Comparison of ENCODE assay signal across 9 cellular contexts in genomic region chr11:48172818-48173609, GRCh38. TPM values are rescaled to one million over a fixed set of nuclear protein-coding genes. Genes with fewer than 3 reads are reported as not detected.
DNase-seq lines count a peak whose midpoint lies in the region; ATAC-seq, FAIRE-seq and TF ChIP-seq lines count a peak whose summit lies in the region.
"Had no signal": no experiment of that assay in that cellular context is flagged by ENCODE, and none has a peak within 500 bp of the region (broad histone marks: within the 10 kb centered on the region; RNA-seq: fewer than 3 reads in every experiment).

No MANE protein-coding gene starts in this region.

- no peak overlapping the region for H2BK5ac ChIP-seq in H1 (ENCODE audit: low read depth, low read length)

- H3K27ac Mint-ChIP-seq in activated CD8-positive, alpha-beta T cell treated with anti-CD3 and anti-CD28 coated beads, Interleukin-2, amount 10 ng/mL, durations not matched to agents 7 days and 5 days, result no peak overlapping the region

- no peaks in the 10 kb centered on the region for H3K4me1 ChIP-seq in H1 (replicated peaks in 1 of 4; ENCODE audit: control insufficient read depth in 3 of 4, insufficient read depth in 4 of 4, low read length in 3 of 4)

- in situ Hi-C loops in ACHN (cut with HindIII; ENCODE audit: low pct_ligation_motif_present, low pct_unique_long_range_greater_than_20kb, low sequenced_read_pairs), result no loop called here

- peaks cover 13 to 16% of the 10 kb centered on the region in 2 experiments; a peak in 2 of 4 replicates for H3K9me3 ChIP-seq in H1 (ENCODE audit: insufficient read depth in 2 of 2, low read depth in 1 of 2, low read length in 1 of 2)

- no peak overlapping the region for H3K9ac ChIP-seq in H1 (replicated peaks in 1 of 4; ENCODE audit: extremely low read depth in 1 of 4, low read depth in 3 of 4, low read length in 3 of 4)

- no peaks in the 10 kb centered on the region for H3K79me2 ChIP-seq in H1 (ENCODE audit: control insufficient read depth in 1 of 2, insufficient read depth in 2 of 2, low read length in 2 of 2)

- H3K36me3 ChIP-seq in H1 (ENCODE audit: control insufficient read depth in 2 of 4, insufficient read depth in 4 of 4, low read length in 3 of 4), result no peaks in the 10 kb centered on the region

- no peak overlapping the region for H2BK15ac ChIP-seq in H1 (ENCODE audit: low read length)

- no peaks in the 10 kb centered on the region for H3K27me3 ChIP-seq in H1 (replicated peaks in 1 of 4; ENCODE audit: control insufficient read depth in 3 of 4, extremely low read depth in 1 of 4, insufficient read depth in 3 of 4, low read length in 3 of 4)

- no peak overlapping the region for H3K4me3 Mint-ChIP-seq in activated CD8-positive, alpha-beta T cell treated with anti-CD3 and anti-CD28 coated beads, Interleukin-2, amount 10 ng/mL, durations not matched to agents 7 days and 5 days

- DNase-seq in ACHN (peak; percentile 53), NCI-H510A treated with DMSO at 0.1 percent for 48 hours (lab: John Stamatoyannopoulos, UW) (peak; percentile 33), H1 (ENCODE audit: low read depth in 1 of 2, low spot score in 2 of 2) (peak; percentile 44 to 94), middle frontal gyrus (ENCODE audit: extremely low spot score, low spot score) (peak; percentile 54)
- peak; percentile 69 for DNase-seq in activated CD8-positive, alpha-beta T cell treated with anti-CD3 and anti-CD28 coated beads, Interleukin-2, amount 10 ng/mL, durations not matched to agents 7 days and 5 days
- peak; percentile 20 to 31 for DNase-seq in stimulated activated CD8-positive, alpha-beta memory T cell treated with anti-CD3 and anti-CD28 coated beads, Interleukin-7, amount 100 ng/mL, for 1 hour (ENCODE audit: low read depth in 2 of 2)

- no peak overlapping the region for H3K18ac ChIP-seq in H1 (ENCODE audit: extremely low read depth, low read length)

- TF ChIP-seq CTCF in H1 (IDR thresholded peaks at IDR 0.05; ENCODE audit: control extremely low read depth in 1 of 3, insufficient read depth in 1 of 3, low read depth in 1 of 3, low read length in 3 of 3), result peak; percentile 90 to 94 (median 92)

- no peak for TF ChIP-seq EP300 in H1 (IDR thresholded peaks at IDR 0.05; ENCODE audit: borderline replicate concordance in 1 of 2, low read depth in 2 of 2, low read length in 2 of 2)

- H3K4ac ChIP-seq in H1 (replicated peaks; ENCODE audit: insufficient read length, low read depth, low read length), result no peak overlapping the region

- H2AK5ac ChIP-seq in H1 (ENCODE audit: low read depth, low read length), result no peak overlapping the region

- no peak overlapping the region for H2BK12ac ChIP-seq in H1 (ENCODE audit: low read depth, low read length)

- H3K4me3 ChIP-seq in H1 (ENCODE audit: extremely low read depth in 1 of 4, insufficient read depth in 2 of 4, low read depth in 3 of 4, low read length in 4 of 4), result no peak overlapping the region

- WGBS in H1 (ENCODE audit: extremely low coverage in 1 of 2, insufficient coverage in 1 of 2, insufficient read length in 1 of 2, insufficient replicate concordance in 2 of 2, low coverage in 1 of 2, low lambda C conversion rate in 2 of 2, missing lambda C conversion rate in 1 of 2), 2 experiments, result 45% methylated on average over 14 of the region's 14 CpGs; no CpG with 5 or more reads in 1 of the 2 experiments

- H3K23ac ChIP-seq in H1 (ENCODE audit: insufficient read length), result no peak overlapping the region

- no peak overlapping the region for H4K91ac ChIP-seq in H1 (replicated peaks; ENCODE audit: insufficient read length, low read length)

- no peak overlapping the region for H3K27ac ChIP-seq in H1 (ENCODE audit: low read depth, low read length)

- H3K4me1 Mint-ChIP-seq in activated CD8-positive, alpha-beta T cell treated with anti-CD3 and anti-CD28 coated beads, Interleukin-2, amount 10 ng/mL, durations not matched to agents 7 days and 5 days (ENCODE audit: low read depth), result peaks cover 28% of the 10 kb centered on the region

- peak; percentile 68 for FAIRE-seq in H1 (lab: Jason Lieb, UNC)

- H3K14ac ChIP-seq in H1 (ENCODE audit: insufficient read length), result no peak overlapping the region

- peak; percentile 97 to 98 for TF ChIP-seq RAD21 in H1 (IDR thresholded peaks at IDR 0.05 in 1 of 2, conservative IDR thresholded peaks at IDR 0.05 in 1 of 2; ENCODE audit: low read depth in 2 of 2, low read length in 2 of 2)

- H4K20me1 ChIP-seq in H1 (replicated peaks in 1 of 2; ENCODE audit: control insufficient read depth in 1 of 2, insufficient read depth in 2 of 2, low read length in 2 of 2), result no peaks in the 10 kb centered on the region

- H3K4me2 ChIP-seq in H1 (ENCODE audit: insufficient read depth in 1 of 2, low read depth in 2 of 2, low read length in 2 of 2), result no peak overlapping the region

- H2BK20ac ChIP-seq in H1 (ENCODE audit: low read length), result no peak overlapping the region

- no peaks in the 10 kb centered on the region for H3K79me1 ChIP-seq in H1 (ENCODE audit: low read depth, low read length)

- H3K27me3 Mint-ChIP-seq in activated CD8-positive, alpha-beta T cell treated with anti-CD3 and anti-CD28 coated beads, Interleukin-2, amount 10 ng/mL, durations not matched to agents 7 days and 5 days (ENCODE audit: low read depth), result no peaks in the 10 kb centered on the region

- H4K8ac ChIP-seq in H1 (ENCODE audit: extremely low read depth, insufficient read depth, low read length), result no peak overlapping the region

- H3K9me3 Mint-ChIP-seq in activated CD8-positive, alpha-beta T cell treated with anti-CD3 and anti-CD28 coated beads, Interleukin-2, amount 10 ng/mL, durations not matched to agents 7 days and 5 days (ENCODE audit: insufficient read depth), result no peaks in the 10 kb centered on the region

- peaks cover 7% of the 10 kb centered on the region for H3K36me3 Mint-ChIP-seq in activated CD8-positive, alpha-beta T cell treated with anti-CD3 and anti-CD28 coated beads, Interleukin-2, amount 10 ng/mL, durations not matched to agents 7 days and 5 days (ENCODE audit: low read depth)

- no peaks in the 10 kb centered on the region for H3K23me2 ChIP-seq in H1 (ENCODE audit: low read depth, low read length)

- CTCF ChIA-PET in activated CD8-positive, alpha-beta T cell treated with anti-CD3 and anti-CD28 coated beads, Interleukin-2, amount 10 ng/mL, durations not matched to agents 7 days and 5 days (lab: Charles Lee), result interaction anchor here (0.7 to 2.1 kb wide), 8 partner anchors 10 to 135 kb away, joined by 3 to 14 read pairs (median 5); no protein-coding TSS in a partner anchor
- CTCF ChIA-PET in H1 (lab: Charles Lee; ENCODE audit: partially characterized antibody), result interaction anchor here (0.5 to 1.7 kb wide), 11 partner anchors 10 to 304 kb away, joined by 3 to 9 read pairs (median 3); no protein-coding TSS in a partner anchor

- H3K56ac ChIP-seq in H1 (replicated peaks; ENCODE audit: insufficient read length, low read depth, low read length), result no peak overlapping the region

- POLR2A ChIA-PET in activated CD8-positive, alpha-beta T cell treated with anti-CD3 and anti-CD28 coated beads, Interleukin-2, amount 10 ng/mL, durations not matched to agents 7 days and 5 days (lab: Charles Lee), result no interaction called here
- POLR2A ChIA-PET in H1 (lab: Charles Lee; ENCODE audit: partially characterized antibody), result no interaction called here

- H2BK120ac ChIP-seq in H1 (replicated peaks; ENCODE audit: low read depth, low read length), result no peak overlapping the region

- no peak overlapping the region for H4K5ac ChIP-seq in H1 (ENCODE audit: insufficient read length, low read depth, low read length)

- TF ChIP-seq POLR2A in H1 (IDR thresholded peaks at IDR 0.05; ENCODE audit: control extremely low read depth in 1 of 2, low read depth in 2 of 2, low read length in 2 of 2), result no peak

- no peak overlapping the region for H2AFZ ChIP-seq in H1 (ENCODE audit: low read length)

- peak; percentile 69 for ATAC-seq in GM18498 (IDR thresholded peaks at IDR 0.05; ENCODE audit: unreplicated experiment)
- peak; percentile 77 for ATAC-seq in HG03066 (IDR thresholded peaks at IDR 0.05; ENCODE audit: low read depth, unreplicated experiment)
- ATAC-seq in activated CD8-positive, alpha-beta T cell treated with anti-CD3 and anti-CD28 coated beads, Interleukin-2, amount 10 ng/mL, durations not matched to agents 7 days and 5 days, result peak; percentile 69

RNA-seq across cellular contexts. Expression of gene OR4B1, which starts 43.6 kb away (rescaled TPM):
- not detected for total RNA-seq in activated CD8-positive, alpha-beta T cell treated with anti-CD3 and anti-CD28 coated beads, Interleukin-2, amount 10 ng/mL, durations not matched to agents 7 days and 5 days
- not detected in 2 replicates for total RNA-seq in H1 (2021; fragmentation: NEBNext Ultra II Directional; extraction: Animal tissue kit (Norgen Biotek cat#: 25700))
- not detected in 2 replicates for polyA plus RNA-seq in H1 (2011; rRNA removed)
- polyA plus RNA-seq in H1 (2011; cell fraction: cytosol; rRNA removed), result not detected
- polyA plus RNA-seq in H1 (2011; cell fraction: nucleus; rRNA removed), result not detected
- not detected in 4 replicates for polyA plus RNA-seq in H1 (2012, experiment 1 of 2)
- polyA plus RNA-seq in H1 (2012, experiment 2 of 2), result not detected
- not detected for polyA plus RNA-seq in H1 (2013, experiment 1 of 2)
- not detected for polyA plus RNA-seq in H1 (2013, experiment 2 of 2)
- polyA minus RNA-seq in H1 (2011; rRNA and poly(A)+ RNA removed), result not detected in 2 replicates
- polyA minus RNA-seq in H1 (2011; cell fraction: cytosol; rRNA and poly(A)+ RNA removed), result not detected
- polyA minus RNA-seq in H1 (2011; cell fraction: nucleus; rRNA and poly(A)+ RNA removed), result not detected
- total RNA-seq: urinary bladder had no signal
- polyA plus RNA-seq: urinary bladder had no signal
